Comparison of ENCODE assay signal across 8 cellular contexts in genomic region chr6:34079899-34080298, GRCh38.
"Had no signal": no experiment of that assay in that cellular context is flagged by ENCODE, and none has a peak within 500 bp of the region (broad histone marks: within the 10 kb centered on the region; RNA-seq: fewer than 3 reads in every experiment).

No MANE protein-coding gene starts in this region.

- ATAC-seq: HCT116, K562 had no signal

- DNase-seq: GM23248, GOT3, H7, IMR-90, KG1 had no signal

- H3K4me1 ChIP-seq: HAP-1 had no signal

- H3K36me3 ChIP-seq: HAP-1 had no signal

- H3K9me3 ChIP-seq: HAP-1 had no signal

- H3K4me3 ChIP-seq: GM23248, HAP-1, K562 had no signal

- H2AFZ ChIP-seq: GM23248 had no signal

- H3K9ac ChIP-seq: GM23248 had no signal

- H3K27ac ChIP-seq: GM23248 had no signal
